Comparison of ENCODE assay signal across 10 cellular contexts in the genomic region with DNA sequence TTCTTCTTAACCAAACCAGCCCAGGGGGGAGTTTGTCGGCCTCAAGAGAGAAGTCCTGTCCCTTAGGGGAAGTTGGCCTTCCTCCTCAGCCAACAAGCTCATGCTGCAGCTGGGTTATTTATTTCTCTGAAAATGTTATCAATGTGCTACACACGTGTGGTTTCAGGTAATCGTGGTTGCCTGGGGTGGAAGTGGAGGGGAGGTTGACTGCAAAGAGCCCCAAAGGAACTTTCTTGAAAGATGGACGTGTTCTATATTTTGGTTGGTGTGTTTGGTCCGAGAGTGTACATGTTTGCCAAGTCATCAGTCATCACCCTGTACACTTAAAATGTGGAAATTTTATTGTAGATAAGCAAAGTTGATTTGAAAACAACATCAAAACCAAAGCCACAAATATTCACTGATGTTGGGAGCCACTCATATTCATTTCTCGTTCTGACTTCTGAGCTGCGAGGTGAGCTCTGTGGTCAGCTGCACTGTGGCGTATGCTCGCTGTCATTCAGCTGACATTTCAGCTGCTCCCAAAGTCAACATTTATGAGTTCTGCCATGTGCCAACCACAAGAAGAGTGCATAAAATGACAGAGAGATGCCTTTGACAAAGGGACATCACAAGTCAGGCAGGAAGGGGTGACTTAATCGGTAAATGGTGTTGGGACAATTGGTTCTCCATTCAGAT. TPM values are rescaled to one million over a fixed set of nuclear protein-coding genes. Genes with fewer than 3 reads are reported as not detected.
A peak's percentile ranks its signal among the peaks of the same experiment; 100 is the strongest.
DNase-seq lines count a peak whose midpoint lies in the region; ATAC-seq and TF ChIP-seq lines count a peak whose summit lies in the region.
"Had no signal": no experiment of that assay in that cellular context is flagged by ENCODE, and none has a peak within 500 bp of the region (broad histone marks: within the 10 kb centered on the region; RNA-seq: fewer than 3 reads in every experiment).

No MANE protein-coding gene starts in this region.

- H3K27ac Mint-ChIP-seq in activated B cell treated with CpG ODN at 0.5 μM for 24 hours (no peak overlapping the region), glutamatergic neuron (ENCODE audit: unreplicated experiment) (no peak overlapping the region)

- ATAC-seq in GM19351 (IDR thresholded peaks at IDR 0.05; ENCODE audit: unreplicated experiment) (peak; percentile 80), HG03354 (IDR thresholded peaks at IDR 0.05; ENCODE audit: poor library complexity, severe bottlenecking, unreplicated experiment) (peak; percentile 89), activated B cell treated with CpG ODN at 0.5 μM for 24 hours (ENCODE audit: low read depth) (peak; percentile 40)

- DNase-seq in CMK (ENCODE audit: low read depth), result peak; percentile 56
- no peak for DNase-seq in activated B cell treated with CpG ODN at 0.5 μM for 24 hours
- DNase-seq in glutamatergic neuron, result no peak
- no peak for DNase-seq in nucleus accumbens (lab: John Stamatoyannopoulos, UW)
- no peak for DNase-seq in Karpas-422

- peaks cover 0 to 4% of the 10 kb centered on the region in 2 donors for H3K27me3 ChIP-seq in mucosa of rectum (ENCODE audit: control insufficient read depth in 2 of 2, insufficient read depth in 2 of 2, low read length in 2 of 2)
- H3K27me3 ChIP-seq in Karpas-422 (ENCODE audit: low read length), result no peaks in the 10 kb centered on the region
- H3K27me3 ChIP-seq: ascending aorta had no signal

- H3K27ac ChIP-seq in mucosa of rectum (ENCODE audit: low read depth in 2 of 2, low read length in 2 of 2), result peak overlapping the region; percentile 46 to 50
- H3K27ac ChIP-seq in Karpas-422 (ENCODE audit: low read length), result no peak overlapping the region
- H3K27ac ChIP-seq: ascending aorta, parathyroid adenoma had no signal

- POLR2A ChIA-PET in activated B cell treated with CpG ODN at 0.5 μM for 24 hours (lab: Charles Lee), result no interaction called here

- no peak overlapping the region for H3K9ac ChIP-seq in mucosa of rectum (ENCODE audit: low read depth in 1 of 2, low read length in 2 of 2)
- no peak overlapping the region for H3K9ac ChIP-seq in Karpas-422 (ENCODE audit: low read length)
- H3K9ac ChIP-seq: parathyroid adenoma had no signal

- peaks cover 2% of the 10 kb centered on the region for H3K36me3 Mint-ChIP-seq in activated B cell treated with CpG ODN at 0.5 μM for 24 hours (ENCODE audit: low read depth)
- peaks cover 10% of the 10 kb centered on the region for H3K36me3 Mint-ChIP-seq in glutamatergic neuron (ENCODE audit: unreplicated experiment)

- peaks cover 9 to 17% of the 10 kb centered on the region in 2 donors for H3K4me1 ChIP-seq in mucosa of rectum (ENCODE audit: control insufficient read depth in 2 of 2, insufficient read depth in 2 of 2, low read length in 2 of 2)
- H3K4me1 ChIP-seq in Karpas-422 (ENCODE audit: low read length), result peaks cover 5% of the 10 kb centered on the region
- H3K4me1 ChIP-seq: ascending aorta had no signal

- CTCF ChIA-PET in activated B cell treated with CpG ODN at 0.5 μM for 24 hours (lab: Charles Lee), result interaction anchor here (1.2 to 2.6 kb wide), 3 partner anchors 8 to 46 kb away, joined by 3 to 10 read pairs (median 5); no protein-coding TSS in a partner anchor

- H3K9me2 ChIP-seq in Karpas-422 (replicated peaks; ENCODE audit: insufficient read depth, low read length), result no peaks in the 10 kb centered on the region

- peaks cover 14% of the 10 kb centered on the region for H3K27me3 Mint-ChIP-seq in activated B cell treated with CpG ODN at 0.5 μM for 24 hours
- peaks cover 4% of the 10 kb centered on the region for H3K27me3 Mint-ChIP-seq in glutamatergic neuron (ENCODE audit: unreplicated experiment)

- TF ChIP-seq CTCF in activated B cell treated with CpG ODN at 0.5 μM for 24 hours (IDR thresholded peaks at IDR 0.05), result no peak
- TF ChIP-seq CTCF in glutamatergic neuron (IDR thresholded peaks at IDR 0.05; ENCODE audit: partially characterized antibody, unreplicated experiment), result no peak

- intact Hi-C loops in activated B cell treated with CpG ODN at 0.5 μM for 24 hours (cut with micrococcal nuclease), result loop anchor here (2.0 kb wide), 1 partner anchor 47 kb away; no protein-coding TSS in a partner anchor

- H3K36me3 ChIP-seq in mucosa of rectum (ENCODE audit: control insufficient read depth in 2 of 2, insufficient read depth in 2 of 2, low read length in 2 of 2), result no peaks in the 10 kb centered on the region
- no peaks in the 10 kb centered on the region for H3K36me3 ChIP-seq in Karpas-422 (ENCODE audit: insufficient read depth, low read length)
- H3K36me3 ChIP-seq: ascending aorta had no signal

- no peak overlapping the region for H2AFZ ChIP-seq in Karpas-422 (ENCODE audit: low read length)
- H2AFZ ChIP-seq: parathyroid adenoma had no signal

- H3K4me3 ChIP-seq in mucosa of rectum (ENCODE audit: low read length in 2 of 2) (no peak overlapping the region), Karpas-422 (ENCODE audit: low read length) (no peak overlapping the region)
- H3K4me3 ChIP-seq: ascending aorta had no signal

- no peak overlapping the region for H3K4me3 Mint-ChIP-seq in activated B cell treated with CpG ODN at 0.5 μM for 24 hours
- H3K4me3 Mint-ChIP-seq in glutamatergic neuron (ENCODE audit: unreplicated experiment), result no peak overlapping the region

- H3K9me3 Mint-ChIP-seq in activated B cell treated with CpG ODN at 0.5 μM for 24 hours (peaks cover 4% of the 10 kb centered on the region), glutamatergic neuron (ENCODE audit: unreplicated experiment) (no peaks in the 10 kb centered on the region)

- no peaks in the 10 kb centered on the region for H3K79me2 ChIP-seq in Karpas-422 (ENCODE audit: low read length)
- H3K79me2 ChIP-seq: parathyroid adenoma had no signal

- no peaks in the 10 kb centered on the region for H4K20me1 ChIP-seq in Karpas-422 (ENCODE audit: insufficient read depth, low read depth, low read length)

- H3K9me3 ChIP-seq in mucosa of rectum (ENCODE audit: control insufficient read depth in 2 of 2, low read length in 2 of 2) (no peaks in the 10 kb centered on the region), Karpas-422 (ENCODE audit: low read length) (no peaks in the 10 kb centered on the region)

- H3K4me2 ChIP-seq in Karpas-422 (ENCODE audit: low read depth, low read length, poor library complexity, severe bottlenecking), result no peak overlapping the region

- H3K4me1 Mint-ChIP-seq in activated B cell treated with CpG ODN at 0.5 μM for 24 hours (peaks cover 11% of the 10 kb centered on the region), glutamatergic neuron (ENCODE audit: low read depth, unreplicated experiment) (peaks cover 8% of the 10 kb centered on the region)

RNA-seq across cellular contexts. Expression of gene ADGRG1, which starts 26.5 kb away (rescaled TPM):
- total RNA-seq in activated B cell treated with CpG ODN at 0.5 μM for 24 hours (0.13 and 0.15 TPM in 2 replicates), glutamatergic neuron (ENCODE audit: unreplicated experiment) (116 TPM)
- not detected in 2 replicates for total RNA-seq in Karpas-422 (2014; rRNA removed; shearing (Covaris generic); ENCODE audit: low replicate concordance)

RNA-seq across cellular contexts. Expression of gene ADGRG5, which starts 59.5 kb away (rescaled TPM):
- total RNA-seq in activated B cell treated with CpG ODN at 0.5 μM for 24 hours, result 22.2 and 23.0 TPM in 2 replicates
- total RNA-seq in glutamatergic neuron (ENCODE audit: unreplicated experiment), result not detected
- total RNA-seq in Karpas-422 (2014; rRNA removed; shearing (Covaris generic); ENCODE audit: low replicate concordance), result 2.9 and 3.0 TPM in 2 replicates
- total RNA-seq: ascending aorta had no signal

Comparison
In these comparisons a context has a peak if more than half of its experiments do, and no peak if none do; other contexts are left out.
1. RNA of gene ADGRG1, which starts 26.5 kb away (total RNA-seq): 116 TPM in glutamatergic neuron (single experiment); 0.13 to 0.15 TPM in activated B cell treated with CpG ODN at 0.5 μM for 24 hours and not detected in Karpas-422; every median in the first group is over 100 times any median in the second.
2. Peak in every context shown above with its lines, with median percentiles within 50 percentile points of each other: ATAC-seq.